In genomic region chr6:41593451-41594238, GRCh38 we compare ENCODE assay signal across 2 cellular contexts.
TF ChIP-seq lines count a peak whose summit lies in the region.

No MANE protein-coding gene starts in this region.

TF ChIP-seq in GM23338, 12 proteins besides CTCF, POLR2A, EP300 and RAD21:
- TF ChIP-seq EZH2 (IDR thresholded peaks at IDR 0.05; ENCODE audit: low read depth, unreplicated experiment), result no peak
TF ChIP-seq in GM23338: peak in this region for 0.

TF ChIP-seq in GM12878, 131 proteins besides CTCF, POLR2A, EP300 and RAD21:
- TF ChIP-seq BRCA1 (IDR thresholded peaks at IDR 0.05; ENCODE audit: low read depth, low read length), result no peak
- TF ChIP-seq PRDM15 (CRISPR knock-in tag; IDR thresholded peaks at IDR 0.05), result no peak
- no peak for TF ChIP-seq POU2F2 (IDR thresholded peaks at IDR 0.05; ENCODE audit: borderline replicate concordance, low read depth, low read length)
- no peak for TF ChIP-seq TBL1XR1 (IDR thresholded peaks at IDR 0.05; ENCODE audit: low read depth, low read length)
- TF ChIP-seq E2F8 (IDR thresholded peaks at IDR 0.05; ENCODE audit: low read depth, partially characterized antibody), result no peak
- no peak for TF ChIP-seq NR2C2 (IDR thresholded peaks at IDR 0.05; ENCODE audit: borderline replicate concordance, control insufficient read depth, insufficient read length, low read depth)
- no peak for TF ChIP-seq ESRRA (IDR thresholded peaks at IDR 0.05; ENCODE audit: low read length)
- TF ChIP-seq ZNF24 (IDR thresholded peaks at IDR 0.05), result no peak
- no peak for TF ChIP-seq ZZZ3 (IDR thresholded peaks at IDR 0.05; ENCODE audit: control insufficient read depth, insufficient read length, low read depth)
- TF ChIP-seq GATAD2B (conservative IDR thresholded peaks at IDR 0.05; ENCODE audit: low read depth), result no peak
- no peak for TF ChIP-seq SREBF2 (IDR thresholded peaks at IDR 0.05; ENCODE audit: low read length)
- no peak for TF ChIP-seq MYC (IDR thresholded peaks at IDR 0.05; ENCODE audit: insufficient read depth, insufficient read length, insufficient replicate concordance, low read length, severe bottlenecking)
